Comparison of ENCODE assay signal across 1 cellular context in the genomic region with DNA sequence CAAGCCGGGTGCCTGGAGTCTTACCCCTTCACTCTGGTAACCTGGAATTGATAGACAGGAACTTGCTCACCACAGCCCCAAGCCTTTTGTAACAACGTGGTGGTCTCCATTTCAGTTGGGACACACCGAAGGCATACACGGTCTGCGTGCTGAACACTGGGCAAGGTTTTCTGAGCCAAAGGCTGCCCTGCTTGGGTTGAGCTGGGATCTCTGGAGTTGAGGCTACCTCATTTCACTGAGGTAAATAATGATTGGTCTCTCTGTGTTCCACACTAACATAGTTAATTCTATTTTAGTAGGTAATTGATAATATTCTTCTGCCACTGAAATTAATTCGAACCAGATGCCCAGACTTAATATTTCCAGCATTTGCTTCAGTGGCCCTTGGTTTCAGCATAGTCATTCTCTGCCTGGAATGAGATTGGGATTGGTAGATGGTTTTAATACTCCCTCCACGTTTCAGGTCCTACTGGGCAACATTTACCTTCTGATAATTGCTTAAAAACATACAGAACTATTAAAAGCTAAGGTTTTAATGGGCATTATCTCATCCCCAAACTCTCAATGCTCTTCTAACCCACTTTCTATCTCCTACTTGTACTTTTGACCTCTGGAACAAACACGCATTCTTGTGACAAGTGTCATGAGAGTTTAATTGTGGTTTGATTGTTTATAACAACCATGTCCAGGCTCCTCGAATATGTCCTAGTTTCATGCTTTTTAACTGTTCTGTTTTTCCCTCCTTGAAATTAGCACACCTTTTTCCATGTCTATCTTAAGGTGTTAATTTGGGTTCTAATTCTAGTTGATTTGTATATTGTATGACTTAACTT.
TF ChIP-seq lines count a peak whose summit lies in the region.

No MANE protein-coding gene starts in this region.

TF ChIP-seq in HEK293T, 16 proteins besides CTCF, POLR2A, EP300 and RAD21 (continued from another document):
- TF ChIP-seq LEF1 (IDR thresholded peaks at IDR 0.05; ENCODE audit: borderline replicate concordance), result no peak
- TF ChIP-seq TARDBP (IDR thresholded peaks at IDR 0.05), result no peak
- no peak for TF ChIP-seq NFRKB (IDR thresholded peaks at IDR 0.05)
- no peak for TF ChIP-seq ARNT (IDR thresholded peaks at IDR 0.05)
- TF ChIP-seq FOXM1 (IDR thresholded peaks at IDR 0.05; ENCODE audit: borderline replicate concordance), result no peak
- no peak for TF ChIP-seq ELF4 (IDR thresholded peaks at IDR 0.05)
- TF ChIP-seq FOXK2 (IDR thresholded peaks at IDR 0.05), result no peak
- no peak for TF ChIP-seq SUZ12 (IDR thresholded peaks at IDR 0.05)
- no peak for TF ChIP-seq FOXA1 (IDR thresholded peaks at IDR 0.05)
TF ChIP-seq in HEK293T: peak in this region for 0.
